ENCODE assay signal across 1 cellular context in the genomic region with DNA sequence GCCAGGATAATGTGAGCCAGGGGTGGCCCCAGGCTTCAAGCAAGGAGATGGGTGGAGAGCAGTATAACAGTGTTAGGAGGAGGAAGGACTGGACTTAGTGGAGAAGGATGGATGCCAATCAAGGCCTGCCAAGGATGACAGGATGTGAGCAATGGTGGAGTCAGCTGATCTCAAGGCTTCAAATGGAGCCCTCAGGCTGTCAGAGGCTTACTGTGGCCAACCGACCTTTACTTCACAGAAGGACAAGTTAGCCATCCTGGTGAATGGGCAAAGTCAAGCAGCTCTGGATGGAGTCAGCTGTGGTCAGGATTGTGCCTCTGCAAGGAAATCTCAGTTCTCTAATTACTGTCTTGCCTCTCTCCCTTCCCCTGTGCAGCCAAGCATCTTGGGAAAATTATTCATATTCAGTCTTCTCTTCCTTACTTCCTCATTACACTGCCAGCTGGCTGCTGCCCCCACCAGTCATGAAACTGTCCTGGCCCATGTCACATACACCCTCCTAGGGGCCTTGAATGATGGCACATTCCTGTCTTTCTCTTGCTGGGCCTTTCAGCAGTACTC.
TF ChIP-seq lines count a peak whose summit lies in the region.

No MANE protein-coding gene starts in this region.

TF ChIP-seq in GM12878, 131 proteins besides CTCF, POLR2A, EP300 and RAD21:
- TF ChIP-seq, protein P1, sequence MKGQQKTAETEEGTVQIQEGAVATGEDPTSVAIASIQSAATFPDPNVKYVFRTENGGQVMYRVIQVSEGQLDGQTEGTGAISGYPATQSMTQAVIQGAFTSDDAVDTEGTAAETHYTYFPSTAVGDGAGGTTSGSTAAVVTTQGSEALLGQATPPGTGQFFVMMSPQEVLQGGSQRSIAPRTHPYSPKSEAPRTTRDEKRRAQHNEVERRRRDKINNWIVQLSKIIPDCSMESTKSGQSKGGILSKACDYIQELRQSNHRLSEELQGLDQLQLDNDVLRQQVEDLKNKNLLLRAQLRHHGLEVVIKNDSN (IDR thresholded peaks at IDR 0.05; ENCODE audit: borderline replicate concordance, extremely low read length, insufficient read depth, low read depth, low read length) = peak; percentile 26
- TF ChIP-seq, protein P2, sequence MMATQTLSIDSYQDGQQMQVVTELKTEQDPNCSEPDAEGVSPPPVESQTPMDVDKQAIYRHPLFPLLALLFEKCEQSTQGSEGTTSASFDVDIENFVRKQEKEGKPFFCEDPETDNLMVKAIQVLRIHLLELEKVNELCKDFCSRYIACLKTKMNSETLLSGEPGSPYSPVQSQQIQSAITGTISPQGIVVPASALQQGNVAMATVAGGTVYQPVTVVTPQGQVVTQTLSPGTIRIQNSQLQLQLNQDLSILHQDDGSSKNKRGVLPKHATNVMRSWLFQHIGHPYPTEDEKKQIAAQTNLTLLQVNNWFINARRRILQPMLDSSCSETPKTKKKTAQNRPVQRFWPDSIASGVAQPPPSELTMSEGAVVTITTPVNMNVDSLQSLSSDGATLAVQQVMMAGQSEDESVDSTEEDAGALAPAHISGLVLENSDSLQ (IDR thresholded peaks at IDR 0.05) = peak; percentile 40; the same call in 1 of the 2 replicates
- TF ChIP-seq IKZF1 (conservative IDR thresholded peaks at IDR 0.05) (0 out of 2 replicates have a peak, but pooled peaks have one; percentile 20), HCFC1 (IDR thresholded peaks at IDR 0.05; ENCODE audit: low read length) (no peak), MYC (IDR thresholded peaks at IDR 0.05; ENCODE audit: insufficient read depth, insufficient read length, insufficient replicate concordance, low read length, severe bottlenecking) (no peak), SREBF2 (IDR thresholded peaks at IDR 0.05; ENCODE audit: low read length) (no peak), RUNX3 (IDR thresholded peaks at IDR 0.05; ENCODE audit: low read length) (peak; percentile 36; the same call in 1 of the 2 replicates), ATF7 (IDR thresholded peaks at IDR 0.05; ENCODE audit: low read depth) (no peak), WRNIP1 (IDR thresholded peaks at IDR 0.05; ENCODE audit: borderline replicate concordance, low read depth, low read length) (no peak), TCF3 (IDR thresholded peaks at IDR 0.05; ENCODE audit: borderline replicate concordance, insufficient read depth, low read depth, low read length) (peak; percentile 54; the same call in 1 of the 2 replicates), MTA2 (IDR thresholded peaks at IDR 0.05; ENCODE audit: low read depth) (no peak), EED (IDR thresholded peaks at IDR 0.05; ENCODE audit: low read depth) (peak; percentile 54; the same call in 1 of the 2 replicates), NRF1 (conservative IDR thresholded peaks at IDR 0.05; ENCODE audit: low read depth, low read length) (no peak), TCF12 (IDR thresholded peaks at IDR 0.05; ENCODE audit: low read depth, low read length) (0 out of 2 replicates have a peak, but pooled peaks have one; percentile 4), IKZF2 (IDR thresholded peaks at IDR 0.05) (peak in 1 of 2 experiments; percentile 31; a peak in 1 of 4 replicates), POU2F2 (IDR thresholded peaks at IDR 0.05; ENCODE audit: borderline replicate concordance, low read depth, low read length) (0 out of 3 replicates have a peak, but pooled peaks have one; percentile 13), CREB1 (IDR thresholded peaks at IDR 0.05; ENCODE audit: low read depth) (no peak), ASH2L (IDR thresholded peaks at IDR 0.05; ENCODE audit: borderline replicate concordance, low read depth) (no peak), SPI1 (IDR thresholded peaks at IDR 0.05; ENCODE audit: borderline replicate concordance, insufficient read depth, low read depth, low read length) (peak; percentile 49), CBFB (IDR thresholded peaks at IDR 0.05; ENCODE audit: low read depth) (no peak)
- TF ChIP-seq, protein P3, sequence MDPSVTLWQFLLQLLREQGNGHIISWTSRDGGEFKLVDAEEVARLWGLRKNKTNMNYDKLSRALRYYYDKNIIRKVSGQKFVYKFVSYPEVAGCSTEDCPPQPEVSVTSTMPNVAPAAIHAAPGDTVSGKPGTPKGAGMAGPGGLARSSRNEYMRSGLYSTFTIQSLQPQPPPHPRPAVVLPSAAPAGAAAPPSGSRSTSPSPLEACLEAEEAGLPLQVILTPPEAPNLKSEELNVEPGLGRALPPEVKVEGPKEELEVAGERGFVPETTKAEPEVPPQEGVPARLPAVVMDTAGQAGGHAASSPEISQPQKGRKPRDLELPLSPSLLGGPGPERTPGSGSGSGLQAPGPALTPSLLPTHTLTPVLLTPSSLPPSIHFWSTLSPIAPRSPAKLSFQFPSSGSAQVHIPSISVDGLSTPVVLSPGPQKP (IDR thresholded peaks at IDR 0.05; ENCODE audit: low read depth, low read length) = no peak
- TF ChIP-seq, protein P4, sequence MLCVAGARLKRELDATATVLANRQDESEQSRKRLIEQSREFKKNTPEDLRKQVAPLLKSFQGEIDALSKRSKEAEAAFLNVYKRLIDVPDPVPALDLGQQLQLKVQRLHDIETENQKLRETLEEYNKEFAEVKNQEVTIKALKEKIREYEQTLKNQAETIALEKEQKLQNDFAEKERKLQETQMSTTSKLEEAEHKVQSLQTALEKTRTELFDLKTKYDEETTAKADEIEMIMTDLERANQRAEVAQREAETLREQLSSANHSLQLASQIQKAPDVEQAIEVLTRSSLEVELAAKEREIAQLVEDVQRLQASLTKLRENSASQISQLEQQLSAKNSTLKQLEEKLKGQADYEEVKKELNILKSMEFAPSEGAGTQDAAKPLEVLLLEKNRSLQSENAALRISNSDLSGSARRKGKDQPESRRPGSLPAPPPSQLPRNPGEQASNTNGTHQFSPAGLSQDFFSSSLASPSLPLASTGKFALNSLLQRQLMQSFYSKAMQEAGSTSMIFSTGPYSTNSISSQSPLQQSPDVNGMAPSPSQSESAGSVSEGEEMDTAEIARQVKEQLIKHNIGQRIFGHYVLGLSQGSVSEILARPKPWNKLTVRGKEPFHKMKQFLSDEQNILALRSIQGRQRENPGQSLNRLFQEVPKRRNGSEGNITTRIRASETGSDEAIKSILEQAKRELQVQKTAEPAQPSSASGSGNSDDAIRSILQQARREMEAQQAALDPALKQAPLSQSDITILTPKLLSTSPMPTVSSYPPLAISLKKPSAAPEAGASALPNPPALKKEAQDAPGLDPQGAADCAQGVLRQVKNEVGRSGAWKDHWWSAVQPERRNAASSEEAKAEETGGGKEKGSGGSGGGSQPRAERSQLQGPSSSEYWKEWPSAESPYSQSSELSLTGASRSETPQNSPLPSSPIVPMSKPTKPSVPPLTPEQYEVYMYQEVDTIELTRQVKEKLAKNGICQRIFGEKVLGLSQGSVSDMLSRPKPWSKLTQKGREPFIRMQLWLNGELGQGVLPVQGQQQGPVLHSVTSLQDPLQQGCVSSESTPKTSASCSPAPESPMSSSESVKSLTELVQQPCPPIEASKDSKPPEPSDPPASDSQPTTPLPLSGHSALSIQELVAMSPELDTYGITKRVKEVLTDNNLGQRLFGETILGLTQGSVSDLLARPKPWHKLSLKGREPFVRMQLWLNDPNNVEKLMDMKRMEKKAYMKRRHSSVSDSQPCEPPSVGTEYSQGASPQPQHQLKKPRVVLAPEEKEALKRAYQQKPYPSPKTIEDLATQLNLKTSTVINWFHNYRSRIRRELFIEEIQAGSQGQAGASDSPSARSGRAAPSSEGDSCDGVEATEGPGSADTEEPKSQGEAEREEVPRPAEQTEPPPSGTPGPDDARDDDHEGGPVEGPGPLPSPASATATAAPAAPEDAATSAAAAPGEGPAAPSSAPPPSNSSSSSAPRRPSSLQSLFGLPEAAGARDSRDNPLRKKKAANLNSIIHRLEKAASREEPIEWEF (IDR thresholded peaks at IDR 0.05; ENCODE audit: insufficient replicate concordance, low read depth, low read length) = no peak
- TF ChIP-seq, protein P5, sequence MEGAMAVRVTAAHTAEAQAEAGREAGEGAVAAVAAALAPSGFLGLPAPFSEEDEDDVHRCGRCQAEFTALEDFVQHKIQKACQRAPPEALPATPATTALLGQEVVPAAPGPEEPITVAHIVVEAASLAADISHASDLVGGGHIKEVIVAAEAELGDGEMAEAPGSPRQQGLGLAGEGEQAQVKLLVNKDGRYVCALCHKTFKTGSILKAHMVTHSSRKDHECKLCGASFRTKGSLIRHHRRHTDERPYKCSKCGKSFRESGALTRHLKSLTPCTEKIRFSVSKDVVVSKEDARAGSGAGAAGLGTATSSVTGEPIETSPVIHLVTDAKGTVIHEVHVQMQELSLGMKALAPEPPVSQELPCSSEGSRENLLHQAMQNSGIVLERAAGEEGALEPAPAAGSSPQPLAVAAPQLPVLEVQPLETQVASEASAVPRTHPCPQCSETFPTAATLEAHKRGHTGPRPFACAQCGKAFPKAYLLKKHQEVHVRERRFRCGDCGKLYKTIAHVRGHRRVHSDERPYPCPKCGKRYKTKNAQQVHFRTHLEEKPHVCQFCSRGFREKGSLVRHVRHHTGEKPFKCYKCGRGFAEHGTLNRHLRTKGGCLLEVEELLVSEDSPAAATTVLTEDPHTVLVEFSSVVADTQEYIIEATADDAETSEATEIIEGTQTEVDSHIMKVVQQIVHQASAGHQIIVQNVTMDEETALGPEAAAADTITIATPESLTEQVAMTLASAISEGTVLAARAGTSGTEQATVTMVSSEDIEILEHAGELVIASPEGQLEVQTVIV (IDR thresholded peaks at IDR 0.05; ENCODE audit: borderline replicate concordance, partially characterized antibody) = no peak
- TF ChIP-seq, protein P6, sequence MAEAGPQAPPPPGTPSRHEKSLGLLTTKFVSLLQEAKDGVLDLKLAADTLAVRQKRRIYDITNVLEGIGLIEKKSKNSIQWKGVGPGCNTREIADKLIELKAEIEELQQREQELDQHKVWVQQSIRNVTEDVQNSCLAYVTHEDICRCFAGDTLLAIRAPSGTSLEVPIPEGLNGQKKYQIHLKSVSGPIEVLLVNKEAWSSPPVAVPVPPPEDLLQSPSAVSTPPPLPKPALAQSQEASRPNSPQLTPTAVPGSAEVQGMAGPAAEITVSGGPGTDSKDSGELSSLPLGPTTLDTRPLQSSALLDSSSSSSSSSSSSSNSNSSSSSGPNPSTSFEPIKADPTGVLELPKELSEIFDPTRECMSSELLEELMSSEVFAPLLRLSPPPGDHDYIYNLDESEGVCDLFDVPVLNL (IDR thresholded peaks at IDR 0.05; ENCODE audit: low read depth, low read length) = no peak
- TF ChIP-seq, protein P7, sequence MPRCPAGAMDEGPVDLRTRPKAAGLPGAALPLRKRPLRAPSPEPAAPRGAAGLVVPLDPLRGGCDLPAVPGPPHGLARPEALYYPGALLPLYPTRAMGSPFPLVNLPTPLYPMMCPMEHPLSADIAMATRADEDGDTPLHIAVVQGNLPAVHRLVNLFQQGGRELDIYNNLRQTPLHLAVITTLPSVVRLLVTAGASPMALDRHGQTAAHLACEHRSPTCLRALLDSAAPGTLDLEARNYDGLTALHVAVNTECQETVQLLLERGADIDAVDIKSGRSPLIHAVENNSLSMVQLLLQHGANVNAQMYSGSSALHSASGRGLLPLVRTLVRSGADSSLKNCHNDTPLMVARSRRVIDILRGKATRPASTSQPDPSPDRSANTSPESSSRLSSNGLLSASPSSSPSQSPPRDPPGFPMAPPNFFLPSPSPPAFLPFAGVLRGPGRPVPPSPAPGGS (IDR thresholded peaks at IDR 0.05; ENCODE audit: borderline replicate concordance, insufficient read depth, low read depth, low read length, poor library complexity, severe bottlenecking) = peak; percentile 12
